In the genomic region with DNA sequence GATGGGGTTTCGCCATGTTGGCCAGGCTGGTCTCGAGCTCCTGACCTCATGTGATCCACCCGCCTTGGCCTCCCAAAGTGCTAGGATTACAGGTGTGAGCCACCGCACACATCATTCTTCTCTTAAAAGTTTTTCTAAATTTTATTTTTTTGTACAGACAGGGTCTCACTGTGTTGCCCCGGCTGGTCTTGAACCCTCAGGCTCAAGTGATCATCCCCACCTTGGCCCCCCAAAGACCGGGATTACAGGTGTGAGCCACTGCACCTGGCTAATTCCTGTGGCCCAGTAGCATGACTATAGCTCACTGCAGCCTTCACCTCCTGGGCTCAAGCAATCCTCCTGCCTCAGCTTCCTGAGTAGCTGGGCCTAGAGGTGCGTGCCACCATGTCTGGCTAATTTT, we compare ENCODE assay signal across 1 cellular context.
TF ChIP-seq lines count a peak whose summit lies in the region.

No MANE protein-coding gene starts in this region.

TF ChIP-seq in K562, 482 proteins besides CTCF, POLR2A, EP300 and RAD21:
- TF ChIP-seq, protein P1, sequence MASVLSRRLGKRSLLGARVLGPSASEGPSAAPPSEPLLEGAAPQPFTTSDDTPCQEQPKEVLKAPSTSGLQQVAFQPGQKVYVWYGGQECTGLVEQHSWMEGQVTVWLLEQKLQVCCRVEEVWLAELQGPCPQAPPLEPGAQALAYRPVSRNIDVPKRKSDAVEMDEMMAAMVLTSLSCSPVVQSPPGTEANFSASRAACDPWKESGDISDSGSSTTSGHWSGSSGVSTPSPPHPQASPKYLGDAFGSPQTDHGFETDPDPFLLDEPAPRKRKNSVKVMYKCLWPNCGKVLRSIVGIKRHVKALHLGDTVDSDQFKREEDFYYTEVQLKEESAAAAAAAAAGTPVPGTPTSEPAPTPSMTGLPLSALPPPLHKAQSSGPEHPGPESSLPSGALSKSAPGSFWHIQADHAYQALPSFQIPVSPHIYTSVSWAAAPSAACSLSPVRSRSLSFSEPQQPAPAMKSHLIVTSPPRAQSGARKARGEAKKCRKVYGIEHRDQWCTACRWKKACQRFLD (CRISPR knock-in tag; IDR thresholded peaks at IDR 0.05) = 0 out of 2 replicates have a peak, but pooled peaks have one; percentile 35
- TF ChIP-seq ZNF121 (CRISPR knock-in tag; conservative IDR thresholded peaks at IDR 0.05) = peak; percentile 90
